ENCODE assay signal across 8 cellular contexts in genomic region chr3:142850395-142851023, GRCh38. TPM values are rescaled to one million over a fixed set of nuclear protein-coding genes. Genes with fewer than 3 reads are reported as not detected.
DNase-seq lines count a peak whose midpoint lies in the region; ATAC-seq and TF ChIP-seq lines count a peak whose summit lies in the region.

No MANE protein-coding gene starts in this region.

- DNase-seq in DND-41 (no peak), adipocyte (ENCODE audit: low read depth) (peak; percentile 68), lung (ENCODE audit: low spot score) (peak; percentile 66), endothelial cell (ENCODE audit: low spot score) (no peak), H7 (no peak)
- no peak for DNase-seq in CD4-positive, alpha-beta T cell

- intact Hi-C loops in CD4-positive, alpha-beta T cell (cut with DNase I, micrococcal nuclease): no loop called here

- no peaks in the 10 kb centered on the region for H4K20me1 ChIP-seq in DND-41 (ENCODE audit: insufficient read depth, low read length)

- no peaks in the 10 kb centered on the region for H3K79me2 ChIP-seq in DND-41 (ENCODE audit: insufficient read depth, low read length)

- no peak for TF ChIP-seq EP300 in Ishikawa (IDR thresholded peaks at IDR 0.05; ENCODE audit: borderline replicate concordance)

- peak; percentile 49; the same call in 1 of the 3 replicates for ATAC-seq in DND-41 (ENCODE audit: insufficient read depth, low read depth)
- ATAC-seq in lung (ENCODE audit: insufficient read depth, low FRiP score): peak; percentile 96
- ATAC-seq in CD4-positive, alpha-beta T cell (ENCODE audit: poor library complexity): no peak
- ATAC-seq in HG02981 (IDR thresholded peaks at IDR 0.05; ENCODE audit: unreplicated experiment): no peak

- H3K4me1 ChIP-seq in DND-41 (ENCODE audit: insufficient read depth, low read length): no peaks in the 10 kb centered on the region
- H3K4me1 ChIP-seq in adipocyte (ENCODE audit: control insufficient read depth, insufficient read depth, low read length): peaks cover 64% of the 10 kb centered on the region
- peaks cover 2 to 11% of the 10 kb centered on the region in 2 donors for H3K4me1 ChIP-seq in lung (ENCODE audit: control insufficient read depth in 2 of 2, insufficient read depth in 2 of 2, low read length in 2 of 2)

- CTCF ChIA-PET in CD4-positive, alpha-beta T cell (lab: Charles Lee): no interaction called here

- H3K4me3 ChIP-seq in DND-41 (ENCODE audit: low read depth in 1 of 2, low read length in 2 of 2) (no peak overlapping the region), adipocyte (ENCODE audit: low read length) (peak overlapping the region; percentile 14), lung (no peak overlapping the region), H7 (ENCODE audit: insufficient read depth, low read depth, low read length) (no peak overlapping the region)

- TF ChIP-seq RAD21 in Ishikawa (IDR thresholded peaks at IDR 0.05; ENCODE audit: low read depth): no peak

- POLR2A ChIA-PET in CD4-positive, alpha-beta T cell (lab: Charles Lee): no interaction called here

- H3K27me3 Mint-ChIP-seq in endothelial cell (ENCODE audit: unreplicated experiment): no peaks in the 10 kb centered on the region
- peaks cover 10% of the 10 kb centered on the region for H3K27me3 Mint-ChIP-seq in CD4-positive, alpha-beta T cell

- TF ChIP-seq CTCF in DND-41 (IDR thresholded peaks at IDR 0.05; ENCODE audit: borderline replicate concordance, extremely low read depth, low read length, poor library complexity, severe bottlenecking) (no peak), lung (IDR thresholded peaks at IDR 0.05; ENCODE audit: control extremely low read depth, extremely low read depth) (no peak), endothelial cell (IDR thresholded peaks at IDR 0.05; ENCODE audit: unreplicated experiment) (no peak)
- no peak for TF ChIP-seq CTCF in CD4-positive, alpha-beta T cell (IDR thresholded peaks at IDR 0.05)

- no peak overlapping the region for H3K4me2 ChIP-seq in DND-41 (ENCODE audit: insufficient read depth, low read length)

- H3K36me3 ChIP-seq in DND-41 (ENCODE audit: insufficient read depth, low read length) (no peaks in the 10 kb centered on the region), adipocyte (ENCODE audit: control insufficient read depth, insufficient read depth, low read length, severe bottlenecking) (peaks cover 14% of the 10 kb centered on the region), lung (ENCODE audit: control insufficient read depth in 2 of 2, insufficient read depth in 2 of 2, low read length in 2 of 2) (no peaks in the 10 kb centered on the region), H7 (replicated peaks; ENCODE audit: control insufficient read depth, insufficient read depth, low read length) (no peaks in the 10 kb centered on the region)

- no peak overlapping the region for H3K27ac Mint-ChIP-seq in endothelial cell (ENCODE audit: unreplicated experiment)
- H3K27ac Mint-ChIP-seq in CD4-positive, alpha-beta T cell: no peak overlapping the region

- H3K27me3 ChIP-seq in DND-41 (ENCODE audit: insufficient read depth, low read length, poor library complexity) (peaks cover 15% of the 10 kb centered on the region), adipocyte (replicated peaks; ENCODE audit: control insufficient read depth, insufficient read depth, low read length) (no peaks in the 10 kb centered on the region), lung (ENCODE audit: control insufficient read depth, insufficient read depth) (no peaks in the 10 kb centered on the region), H7 (ENCODE audit: control insufficient read depth, insufficient read depth, low read length) (no peaks in the 10 kb centered on the region)
- H3K27me3 ChIP-seq in CD4-positive, alpha-beta T cell (ENCODE audit: control insufficient read depth, insufficient read depth, low read length): no peaks in the 10 kb centered on the region

- H3K4me1 Mint-ChIP-seq in endothelial cell (ENCODE audit: unreplicated experiment): no peaks in the 10 kb centered on the region
- no peaks in the 10 kb centered on the region for H3K4me1 Mint-ChIP-seq in CD4-positive, alpha-beta T cell (ENCODE audit: low read depth)

- no peaks in the 10 kb centered on the region for H3K36me3 Mint-ChIP-seq in endothelial cell (ENCODE audit: low read depth, unreplicated experiment)
- no peaks in the 10 kb centered on the region for H3K36me3 Mint-ChIP-seq in CD4-positive, alpha-beta T cell (ENCODE audit: low read depth)

- H3K9ac ChIP-seq in DND-41 (ENCODE audit: low read depth, low read length) (no peak overlapping the region), adipocyte (ENCODE audit: low read length) (peak overlapping the region; percentile 25)

- H3K27ac ChIP-seq in DND-41 (ENCODE audit: low read length): no peak overlapping the region
- peak overlapping the region; percentile 31 to 35 for H3K27ac ChIP-seq in lung (ENCODE audit: low read depth in 1 of 2, low read length in 1 of 2)
- H3K27ac ChIP-seq in CD4-positive, alpha-beta T cell (ENCODE audit: low read depth, low read length): no peak overlapping the region

- no peaks in the 10 kb centered on the region for H3K9me3 Mint-ChIP-seq in endothelial cell (ENCODE audit: unreplicated experiment)
- H3K9me3 Mint-ChIP-seq in CD4-positive, alpha-beta T cell: no peaks in the 10 kb centered on the region

- 16 to 19% methylated on average over 2 of the region's 2 CpGs for WGBS in lung, 2 donors

- no peak overlapping the region for H2AFZ ChIP-seq in DND-41 (ENCODE audit: low read depth, low read length)

- no peak overlapping the region for H3K4me3 Mint-ChIP-seq in endothelial cell (ENCODE audit: unreplicated experiment)
- H3K4me3 Mint-ChIP-seq in CD4-positive, alpha-beta T cell: no peak overlapping the region

- H3K9me3 ChIP-seq in DND-41 (ENCODE audit: insufficient read depth, low read length, severe bottlenecking): no peaks in the 10 kb centered on the region
- peaks cover 6% of the 10 kb centered on the region for H3K9me3 ChIP-seq in adipocyte (ENCODE audit: control insufficient read depth, low read length)
- no peaks in the 10 kb centered on the region for H3K9me3 ChIP-seq in lung (ENCODE audit: control insufficient read depth in 2 of 2, insufficient read depth in 1 of 2, low read length in 1 of 2)
- H3K9me3 ChIP-seq in CD4-positive, alpha-beta T cell (ENCODE audit: control insufficient read depth, low read length): no peaks in the 10 kb centered on the region

TF ChIP-seq in Ishikawa, 13 proteins besides CTCF, POLR2A, EP300 and RAD21:
- TF ChIP-seq NFIC (IDR thresholded peaks at IDR 0.05): no peak
- no peak for TF ChIP-seq YY1 (IDR thresholded peaks at IDR 0.05; ENCODE audit: low read depth)
- no peak for TF ChIP-seq CREB1 (IDR thresholded peaks at IDR 0.05; ENCODE audit: low read depth)
- TF ChIP-seq TAF1 (IDR thresholded peaks at IDR 0.05; ENCODE audit: low read depth): no peak
- peak; percentile 63; the same call in 1 of the 2 replicates for TF ChIP-seq CEBPB (IDR thresholded peaks at IDR 0.05)
- no peak for TF ChIP-seq USF1 (IDR thresholded peaks at IDR 0.05)
TF ChIP-seq in Ishikawa: peak in this region for 1.

RNA-seq across cellular contexts. Expression of gene PCOLCE2, which starts 38.4 kb away (rescaled TPM):
- total RNA-seq in lung (10 to 100 TPM in 1 of 2 donors, 1 to 10 TPM in 1; 2.8 to 32.2 TPM), endothelial cell (ENCODE audit: unreplicated experiment) (1.8 TPM)
- 10 to 100 TPM; 15.5 to 15.7 TPM for polyA plus RNA-seq in lung
- 9.4 and 18.3 TPM in 2 replicates for total RNA-seq in H7 (2014; rRNA removed; shearing (Covaris generic))
- total RNA-seq in CD4-positive, alpha-beta T cell: not detected

Comparison
In these comparisons a context has a peak if more than half of its experiments do, and no peak if none do; other contexts are left out.
1. ATAC-seq: peak in DND-41 (single experiment) and lung (single experiment); none in CD4-positive, alpha-beta T cell (single experiment) and HG02981 (single experiment).
2. DNase-seq: peak in adipocyte (single experiment) and lung (single experiment); none in DND-41 (single experiment), endothelial cell (single experiment), H7 (single experiment) and CD4-positive, alpha-beta T cell (0 of 10).
3. H3K27ac ChIP-seq: peak in lung (2 of 2); none in DND-41 (single experiment) and CD4-positive, alpha-beta T cell (single experiment).